9 cellular contexts compared by ENCODE assay signal in the genomic region with DNA sequence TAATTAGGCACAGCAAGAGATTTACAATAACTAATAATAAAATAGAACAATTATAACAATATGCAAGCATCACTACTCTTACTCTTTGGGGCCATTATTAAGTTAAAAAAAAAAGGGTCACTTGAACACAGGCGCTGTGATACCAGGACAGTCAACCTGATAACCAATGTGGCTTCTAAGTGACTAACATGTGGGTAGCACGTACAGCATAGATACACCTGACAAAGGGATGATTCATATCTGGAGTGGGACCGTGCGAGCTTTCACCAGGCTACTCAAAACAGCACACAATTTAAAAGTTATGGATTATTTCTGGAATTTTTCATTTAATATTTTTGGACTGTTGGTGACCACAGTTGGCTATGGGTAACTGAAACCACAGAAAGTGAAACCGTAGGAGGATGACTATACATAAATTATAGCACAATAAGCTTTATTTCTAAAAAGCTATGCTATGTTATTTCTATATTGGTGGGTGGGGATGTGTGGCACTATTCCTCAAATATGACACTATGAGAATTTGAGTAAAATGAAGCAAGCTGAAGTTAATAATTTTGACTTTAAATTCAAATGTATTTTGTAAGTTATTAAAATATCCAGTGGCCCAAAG.
A peak's percentile ranks its signal among the peaks of the same experiment; 100 is the strongest.
DNase-seq lines count a peak whose midpoint lies in the region; ATAC-seq and TF ChIP-seq lines count a peak whose summit lies in the region.
"Had no signal": no experiment of that assay in that cellular context is flagged by ENCODE, and none has a peak within 500 bp of the region (broad histone marks: within the 10 kb centered on the region; RNA-seq: fewer than 3 reads in every experiment).

No MANE protein-coding gene starts in this region.

- no peak overlapping the region for H2BK15ac ChIP-seq in neuronal stem cell (ENCODE audit: low read length)

- TF ChIP-seq CTCF in GM13976 (IDR thresholded peaks at IDR 0.05; ENCODE audit: borderline replicate concordance, control extremely low read depth, extremely low read depth, insufficient read depth, missing control alignments) (no peak), testis (IDR thresholded peaks at IDR 0.05) (no peak)

- H3K4me3 ChIP-seq in testis: no peak overlapping the region
- H3K4me3 ChIP-seq in neuronal stem cell (ENCODE audit: low read length in 2 of 2): no peak overlapping the region
- H3K4me3 ChIP-seq: lung had no signal

- H3K9ac ChIP-seq in neuronal stem cell (ENCODE audit: low read depth, low read length, poor library complexity): no peak overlapping the region

- H3K27me3 Mint-ChIP-seq in T-helper 17 cell: no peaks in the 10 kb centered on the region

- WGBS in testis, 2 donors: 87 to 89% methylated on average over 5 of the region's 5 CpGs
- no CpG with 5 or more reads among the region's 5 CpGs for WGBS in neuronal stem cell (ENCODE audit: extremely low coverage in 2 of 2, insufficient read length in 2 of 2, insufficient replicate concordance in 1 of 2), 2 donors

- no peaks in the 10 kb centered on the region for H3K36me3 ChIP-seq in testis (ENCODE audit: low read depth, missing control alignments)
- H3K36me3 ChIP-seq in neuronal stem cell (replicated peaks in 1 of 2; ENCODE audit: control insufficient read depth in 2 of 2, insufficient read depth in 2 of 2, low read length in 2 of 2): peaks cover 0 to 12% of the 10 kb centered on the region in 2 donors

- H3K4me2 ChIP-seq in neuronal stem cell (ENCODE audit: insufficient read depth, low read length, poor library complexity, severe bottlenecking): no peak overlapping the region

- H3K79me1 ChIP-seq in neuronal stem cell (ENCODE audit: low read depth, low read length): no peaks in the 10 kb centered on the region

- no peak overlapping the region for H3K18ac ChIP-seq in neuronal stem cell (ENCODE audit: low read length)

- no peak overlapping the region for H4K91ac ChIP-seq in neuronal stem cell (ENCODE audit: low read depth, low read length, poor library complexity)

- intact Hi-C loops in testis (cut with DNase I; ENCODE audit: low total_unique reads): no loop called here

- peaks cover 8% of the 10 kb centered on the region for H3K36me3 Mint-ChIP-seq in T-helper 17 cell (ENCODE audit: low read depth)

- peak; percentile 97 for ATAC-seq in GM19467 (IDR thresholded peaks at IDR 0.05; ENCODE audit: unreplicated experiment)
- peak; percentile 99 for ATAC-seq in HG03159 (IDR thresholded peaks at IDR 0.05; ENCODE audit: unreplicated experiment)
- ATAC-seq in T-helper 17 cell: no peak

- no peak overlapping the region for H3K4me3 Mint-ChIP-seq in T-helper 17 cell

- no peak overlapping the region for H2BK120ac ChIP-seq in neuronal stem cell (ENCODE audit: low read depth, low read length)

- no peak overlapping the region for H2AFZ ChIP-seq in neuronal stem cell (ENCODE audit: low read length)

- H3K9me3 ChIP-seq in testis: no peaks in the 10 kb centered on the region
- no peaks in the 10 kb centered on the region for H3K9me3 ChIP-seq in T-helper 17 cell (ENCODE audit: control insufficient read depth, low read length, poor library complexity, severe bottlenecking)
- no peaks in the 10 kb centered on the region for H3K9me3 ChIP-seq in neuronal stem cell (replicated peaks in 1 of 2; ENCODE audit: control insufficient read depth in 2 of 2, insufficient read depth in 1 of 2, low read depth in 1 of 2, low read length in 2 of 2)

- no peak for TF ChIP-seq POLR2A in testis (IDR thresholded peaks at IDR 0.05)

- no peak overlapping the region for H3K27ac ChIP-seq in testis
- H3K27ac ChIP-seq in neuronal stem cell (replicated peaks; ENCODE audit: low read length): no peak overlapping the region

- no peaks in the 10 kb centered on the region for H3K4me1 Mint-ChIP-seq in T-helper 17 cell

- H2BK5ac ChIP-seq in neuronal stem cell (ENCODE audit: low read length): no peak overlapping the region

- in situ Hi-C loops in GM13976 (cut with MboI; ENCODE audit: low sequenced_read_pairs, unreplicated experiment): loop anchor here (25.0 kb wide), 1 partner anchor 265 kb away; no protein-coding TSS in a partner anchor

- H3K23ac ChIP-seq in neuronal stem cell (ENCODE audit: low read depth, low read length, poor library complexity): no peak overlapping the region

- H3K27me3 ChIP-seq in testis: no peaks in the 10 kb centered on the region
- no peaks in the 10 kb centered on the region for H3K27me3 ChIP-seq in neuronal stem cell (ENCODE audit: control insufficient read depth in 3 of 3, insufficient read depth in 3 of 3, low read depth in 1 of 3, low read length in 3 of 3)

- H3K27ac Mint-ChIP-seq in T-helper 17 cell: no peak overlapping the region

- no peak overlapping the region for H3K4ac ChIP-seq in neuronal stem cell (ENCODE audit: low read length)

- H3K4me1 ChIP-seq in testis (no peaks in the 10 kb centered on the region), neuronal stem cell (ENCODE audit: control insufficient read depth in 2 of 2, insufficient read depth in 1 of 2, low read depth in 1 of 2, low read length in 2 of 2) (no peaks in the 10 kb centered on the region)

- no peak overlapping the region for H4K8ac ChIP-seq in neuronal stem cell (ENCODE audit: low read depth, low read length)

- H2BK12ac ChIP-seq in neuronal stem cell (ENCODE audit: low read length): no peak overlapping the region

- H2AK5ac ChIP-seq in neuronal stem cell (ENCODE audit: low read depth, low read length): no peak overlapping the region

- no peak overlapping the region for H3K14ac ChIP-seq in neuronal stem cell (ENCODE audit: low read length)

- peak; percentile 47 for DNase-seq in GM13976 (ENCODE audit: low spot score)
- peak; percentile 12 for DNase-seq in activated naive CD4-positive, alpha-beta T cell treated with anti-CD3 and anti-CD28 coated beads, Interleukin-2, amount 50 U/mL, for 16 hours
- no peak for DNase-seq in KG1 (lab: John Stamatoyannopoulos, UW)
- DNase-seq in testis: no peak
- no peak for DNase-seq in T-helper 17 cell
- DNase-seq in neuronal stem cell (ENCODE audit: low spot score): no peak

Comparison
In these comparisons a context has a peak if more than half of its experiments do, and no peak if none do; other contexts are left out.
1. DNase-seq: peak in GM13976 (single experiment) and activated naive CD4-positive, alpha-beta T cell treated with anti-CD3 and anti-CD28 coated beads, Interleukin-2, amount 50 U/mL, for 16 hours (single experiment); none in KG1 (single experiment), testis (single experiment), T-helper 17 cell (0 of 3) and neuronal stem cell (single experiment).